In the genomic region with DNA sequence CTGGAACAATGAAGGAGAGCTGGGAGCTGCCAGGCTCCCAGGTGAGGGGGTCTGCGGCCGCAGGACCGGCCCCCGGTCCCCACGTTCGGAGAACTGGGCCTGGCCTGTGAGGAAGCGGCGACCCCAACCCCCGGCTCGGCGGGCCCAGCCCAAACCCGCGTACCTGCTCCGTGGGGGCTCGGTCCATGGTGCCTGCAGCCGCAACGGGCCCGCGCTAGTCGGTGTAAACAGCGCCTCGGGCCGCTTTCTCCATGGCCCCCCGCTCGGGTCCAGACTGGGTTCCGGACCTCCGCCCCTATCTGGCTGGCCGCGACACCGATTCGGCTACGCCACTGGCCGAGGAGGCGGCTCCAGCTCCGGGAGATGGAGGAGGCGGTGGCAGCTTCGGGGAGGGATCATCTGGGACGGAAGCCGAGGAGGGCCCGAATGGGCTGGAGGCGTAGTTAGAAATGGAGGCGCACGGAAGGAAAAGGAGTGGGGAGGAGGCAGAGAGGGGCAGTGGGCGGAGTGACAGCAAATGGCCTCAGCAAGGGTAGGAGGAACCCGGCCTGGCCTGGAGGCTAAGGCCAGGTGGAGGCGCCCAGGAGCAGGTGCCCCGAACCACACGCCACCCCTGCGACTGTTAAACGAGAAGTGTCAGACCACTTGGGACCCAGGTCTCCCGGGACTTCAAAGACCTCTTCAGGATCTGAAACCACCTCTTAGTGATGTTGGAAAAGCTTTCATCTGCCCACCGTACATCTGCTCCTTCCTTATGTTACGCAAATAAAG, we compare ENCODE assay signal across 8 cellular contexts. TPM values are rescaled to one million over a fixed set of nuclear protein-coding genes. Genes with fewer than 3 reads are reported as not detected.
DNase-seq lines count a peak whose midpoint lies in the region; ATAC-seq and TF ChIP-seq lines count a peak whose summit lies in the region.

A gene with protein sequence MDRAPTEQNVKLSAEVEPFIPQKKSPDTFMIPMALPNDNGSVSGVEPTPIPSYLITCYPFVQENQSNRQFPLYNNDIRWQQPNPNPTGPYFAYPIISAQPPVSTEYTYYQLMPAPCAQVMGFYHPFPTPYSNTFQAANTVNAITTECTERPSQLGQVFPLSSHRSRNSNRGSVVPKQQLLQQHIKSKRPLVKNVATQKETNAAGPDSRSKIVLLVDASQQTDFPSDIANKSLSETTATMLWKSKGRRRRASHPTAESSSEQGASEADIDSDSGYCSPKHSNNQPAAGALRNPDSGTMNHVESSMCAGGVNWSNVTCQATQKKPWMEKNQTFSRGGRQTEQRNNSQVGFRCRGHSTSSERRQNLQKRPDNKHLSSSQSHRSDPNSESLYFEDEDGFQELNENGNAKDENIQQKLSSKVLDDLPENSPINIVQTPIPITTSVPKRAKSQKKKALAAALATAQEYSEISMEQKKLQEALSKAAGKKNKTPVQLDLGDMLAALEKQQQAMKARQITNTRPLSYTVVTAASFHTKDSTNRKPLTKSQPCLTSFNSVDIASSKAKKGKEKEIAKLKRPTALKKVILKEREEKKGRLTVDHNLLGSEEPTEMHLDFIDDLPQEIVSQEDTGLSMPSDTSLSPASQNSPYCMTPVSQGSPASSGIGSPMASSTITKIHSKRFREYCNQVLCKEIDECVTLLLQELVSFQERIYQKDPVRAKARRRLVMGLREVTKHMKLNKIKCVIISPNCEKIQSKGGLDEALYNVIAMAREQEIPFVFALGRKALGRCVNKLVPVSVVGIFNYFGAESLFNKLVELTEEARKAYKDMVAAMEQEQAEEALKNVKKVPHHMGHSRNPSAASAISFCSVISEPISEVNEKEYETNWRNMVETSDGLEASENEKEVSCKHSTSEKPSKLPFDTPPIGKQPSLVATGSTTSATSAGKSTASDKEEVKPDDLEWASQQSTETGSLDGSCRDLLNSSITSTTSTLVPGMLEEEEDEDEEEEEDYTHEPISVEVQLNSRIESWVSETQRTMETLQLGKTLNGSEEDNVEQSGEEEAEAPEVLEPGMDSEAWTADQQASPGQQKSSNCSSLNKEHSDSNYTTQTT (minus strand): TSS at position 334 of the 771 bp plus-strand sequence. CDS start 147 bp downstream, at position 187.

- CTCF ChIA-PET in CD8-positive, alpha-beta T cell (lab: Charles Lee): interaction anchor here (1.5 kb wide), 1 partner anchor 70 kb away, joined by 5 read pairs; no protein-coding TSS in a partner anchor
- CTCF ChIA-PET in activated CD8-positive, alpha-beta T cell treated with anti-CD3 and anti-CD28 coated beads for 36 hours (lab: Charles Lee): interaction anchor here (0.7 to 1.6 kb wide), 4 partner anchors 9 to 185 kb away, joined by 4 to 6 read pairs (median 5); no protein-coding TSS in a partner anchor

- peaks cover 33% of the 10 kb centered on the region for H3K4me1 Mint-ChIP-seq in CD8-positive, alpha-beta T cell (ENCODE audit: low read depth)
- peaks cover 28% of the 10 kb centered on the region for H3K4me1 Mint-ChIP-seq in activated CD8-positive, alpha-beta T cell treated with anti-CD3 and anti-CD28 coated beads for 36 hours (ENCODE audit: low read depth)

- intact Hi-C loops in CD8-positive, alpha-beta T cell (cut with DNase I, micrococcal nuclease): loop anchor here (1.0 to 10.0 kb wide), 14 partner anchors 109 to 1861 kb away; a partner anchor contains a TSS
- intact Hi-C loops in activated CD8-positive, alpha-beta T cell treated with anti-CD3 and anti-CD28 coated beads for 36 hours (cut with micrococcal nuclease): loop anchor here (10.0 kb wide), 1 partner anchor 181 kb away; no protein-coding TSS in a partner anchor
- intact Hi-C loops in lower lobe of right lung (cut with DNase I): loop anchor here (10.0 kb wide), 1 partner anchor 79 kb away; no protein-coding TSS in a partner anchor

- 3 to 4% methylated on average over 53 of the region's 53 CpGs for WGBS in ectodermal cell, 2 experiments

- peak within 1 kb of the TSS; percentile 91 for H3K27ac Mint-ChIP-seq in CD8-positive, alpha-beta T cell
- H3K27ac Mint-ChIP-seq in activated CD8-positive, alpha-beta T cell treated with anti-CD3 and anti-CD28 coated beads for 36 hours: peak within 1 kb of the TSS; percentile 84

- no peaks in the 10 kb centered on the region for H3K9me3 Mint-ChIP-seq in CD8-positive, alpha-beta T cell
- no peaks in the 10 kb centered on the region for H3K9me3 Mint-ChIP-seq in activated CD8-positive, alpha-beta T cell treated with anti-CD3 and anti-CD28 coated beads for 36 hours

- no peaks in the 10 kb centered on the region for H3K9me3 ChIP-seq in CD8-positive, alpha-beta T cell (ENCODE audit: low read length)
- H3K9me3 ChIP-seq in ectodermal cell (ENCODE audit: control insufficient read depth, low read length) (no peaks in the 10 kb centered on the region), lower lobe of right lung (no peaks in the 10 kb centered on the region)

- peak within 1 kb of the TSS; percentile 95 for H3K4me3 ChIP-seq in CD8-positive, alpha-beta T cell (ENCODE audit: low read depth, low read length)
- peak within 1 kb of the TSS; percentile 79 for H3K4me3 ChIP-seq in ectodermal cell (ENCODE audit: insufficient read depth, low read depth, low read length)
- H3K4me3 ChIP-seq in lower lobe of right lung: peak within 1 kb of the TSS; percentile 90

- H3K27me3 ChIP-seq in CD8-positive, alpha-beta T cell (ENCODE audit: insufficient read depth, low read length): no peaks in the 10 kb centered on the region
- H3K27me3 ChIP-seq in ectodermal cell (ENCODE audit: control insufficient read depth, insufficient read depth, low read length, poor library complexity, severe bottlenecking) (no peaks in the 10 kb centered on the region), lower lobe of right lung (ENCODE audit: low read depth) (no peaks in the 10 kb centered on the region)

- peak within 1 kb of the TSS; percentile 64 for H3K27ac ChIP-seq in CD8-positive, alpha-beta T cell (ENCODE audit: low read depth, low read length)
- peak within 1 kb of the TSS; percentile 65 for H3K27ac ChIP-seq in ectodermal cell (ENCODE audit: insufficient read depth, low read depth, low read length, poor library complexity, severe bottlenecking)
- H3K27ac ChIP-seq in lower lobe of right lung: peak within 1 kb of the TSS; percentile 92

- H3K27me3 Mint-ChIP-seq in CD8-positive, alpha-beta T cell (ENCODE audit: low read depth): no peaks in the 10 kb centered on the region
- H3K27me3 Mint-ChIP-seq in activated CD8-positive, alpha-beta T cell treated with anti-CD3 and anti-CD28 coated beads for 36 hours: no peaks in the 10 kb centered on the region

- POLR2A ChIA-PET in CD8-positive, alpha-beta T cell (lab: Charles Lee): interaction anchor here (0.6 to 2.1 kb wide), 3 partner anchors 9 to 168 kb away, joined by 4 to 8 read pairs (median 7); a partner anchor contains a TSS
- POLR2A ChIA-PET in activated CD8-positive, alpha-beta T cell treated with anti-CD3 and anti-CD28 coated beads for 36 hours (lab: Charles Lee): interaction anchor here (0.6 to 1.7 kb wide), 6 partner anchors 36 to 168 kb away, joined by 3 to 7 read pairs (median 4); a partner anchor contains a TSS

- H3K36me3 ChIP-seq in CD8-positive, alpha-beta T cell (ENCODE audit: insufficient read depth, low read length): no peaks in the 10 kb centered on the region
- no peaks in the 10 kb centered on the region for H3K36me3 ChIP-seq in ectodermal cell (ENCODE audit: control insufficient read depth, insufficient read depth, low read length)
- H3K36me3 ChIP-seq in lower lobe of right lung: no peaks in the 10 kb centered on the region

- peak within 1 kb of the TSS; percentile 97 for H3K4me3 Mint-ChIP-seq in CD8-positive, alpha-beta T cell
- peak within 1 kb of the TSS; percentile 91 for H3K4me3 Mint-ChIP-seq in activated CD8-positive, alpha-beta T cell treated with anti-CD3 and anti-CD28 coated beads for 36 hours

- H3K4me1 ChIP-seq in CD8-positive, alpha-beta T cell (ENCODE audit: insufficient read depth, low read length): peaks cover 31% of the 10 kb centered on the region
- H3K4me1 ChIP-seq in ectodermal cell (ENCODE audit: control insufficient read depth, insufficient read depth, low read length) (peaks cover 3% of the 10 kb centered on the region), lower lobe of right lung (peaks cover 37% of the 10 kb centered on the region)

- peak; percentile 94 for ATAC-seq in CD8-positive, alpha-beta T cell
- ATAC-seq in GM19438 (IDR thresholded peaks at IDR 0.05; ENCODE audit: low read depth, unreplicated experiment) (peak; percentile 94), HG03575 (IDR thresholded peaks at IDR 0.05; ENCODE audit: extremely low read depth, insufficient number of reproducible peaks, low FRiP score, unreplicated experiment) (peak; percentile 78), lower lobe of right lung (peak; percentile 99)
- ATAC-seq in activated CD8-positive, alpha-beta T cell treated with anti-CD3 and anti-CD28 coated beads for 36 hours: peak; percentile 97

- no peak for TF ChIP-seq CTCF in CD8-positive, alpha-beta T cell (IDR thresholded peaks at IDR 0.05)
- TF ChIP-seq CTCF in activated CD8-positive, alpha-beta T cell treated with anti-CD3 and anti-CD28 coated beads for 36 hours (IDR thresholded peaks at IDR 0.05): no peak
- peak; percentile 39 for TF ChIP-seq CTCF in lower lobe of right lung (IDR thresholded peaks at IDR 0.05)

- peak; percentile 76 to 91 (median 86) for DNase-seq in CD8-positive, alpha-beta T cell
- DNase-seq in NCI-H82 (lab: John Stamatoyannopoulos, UW) (peak; percentile 96), lower lobe of right lung (peak; percentile 96)
- peak; percentile 96 for DNase-seq in activated CD8-positive, alpha-beta T cell treated with anti-CD3 and anti-CD28 coated beads for 36 hours
- DNase-seq in stimulated activated CD4-positive, alpha-beta T cell treated with anti-CD3 and anti-CD28 coated beads, TNF-alpha, amount 100 ng/mL, for 24 hours (ENCODE audit: low read depth in 3 of 3): peak; percentile 78 to 89 (median 88)

- peaks cover 20% of the 10 kb centered on the region for H3K36me3 Mint-ChIP-seq in CD8-positive, alpha-beta T cell
- no peaks in the 10 kb centered on the region for H3K36me3 Mint-ChIP-seq in activated CD8-positive, alpha-beta T cell treated with anti-CD3 and anti-CD28 coated beads for 36 hours (ENCODE audit: low read depth)

RNA-seq across cellular contexts. Expression of the gene that starts here (rescaled TPM):
- total RNA-seq in CD8-positive, alpha-beta T cell: 10 to 100 TPM; 54.8 to 61.2 TPM
- total RNA-seq in activated CD8-positive, alpha-beta T cell treated with anti-CD3 and anti-CD28 coated beads for 36 hours: 10 to 100 TPM; 17.9 to 19.6 TPM
- polyA plus RNA-seq in ectodermal cell (2013, experiment 1 of 4): 28.8 TPM
- 28.4 TPM for polyA plus RNA-seq in ectodermal cell (2013, experiment 2 of 4)
- polyA plus RNA-seq in ectodermal cell (2013, experiment 3 of 4): 23.9 TPM
- polyA plus RNA-seq in ectodermal cell (2013, experiment 4 of 4): 23.4 TPM
- 139 TPM for total RNA-seq in lower lobe of right lung

Comparison
In these comparisons a context has a peak if more than half of its experiments do, and no peak if none do; other contexts are left out.
1. Peak in every context shown above with its lines: DNase-seq, ATAC-seq, H3K4me3 ChIP-seq and H3K27ac ChIP-seq.